26 cellular contexts compared by ENCODE assay signal in the genomic region with DNA sequence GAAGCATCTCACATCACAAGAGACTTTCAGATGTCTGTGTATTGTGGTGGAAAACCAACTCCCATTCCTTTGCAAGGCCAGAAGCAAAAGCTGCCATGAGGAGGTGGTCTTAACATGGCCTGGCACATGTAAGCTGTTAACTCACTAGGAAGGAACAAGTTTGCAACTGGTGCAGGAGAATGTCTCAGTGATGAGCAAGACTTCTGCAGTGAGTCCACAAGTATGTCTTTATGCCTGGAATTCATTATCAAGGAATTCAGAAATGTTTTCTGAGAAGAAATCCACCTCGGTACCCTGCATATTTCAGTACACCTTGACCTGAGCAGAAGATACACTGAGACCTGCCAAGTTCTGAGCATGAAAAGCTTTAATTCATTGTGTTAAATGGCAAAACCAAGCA.
"Had no signal": no experiment of that assay in that cellular context is flagged by ENCODE, and none has a peak within 500 bp of the region (broad histone marks: within the 10 kb centered on the region; RNA-seq: fewer than 3 reads in every experiment).

No MANE protein-coding gene starts in this region.

- ATAC-seq: stimulated activated effector memory CD8-positive, alpha-beta T cell treated with anti-CD3 and anti-CD28 coated beads, Interleukin-12 subunit alpha, Interleukin-12 subunit beta, amount 100 ng/mL, for 72 hours; stimulated activated naive B cell treated with anti-CD40 and anti-IgM and Interleukin-4, amounts not matched to agents 10 μg/mL and 1 μg/mL and 100 μg/mL, for 72 hours; stimulated activated naive CD8-positive, alpha-beta T cell treated with anti-CD3 and anti-CD28 coated beads, Interleukin-15, amount 100 ng/mL, for 72 hours; stimulated activated naive CD8-positive, alpha-beta T cell treated with anti-CD3 and anti-CD28 coated beads, Interleukin-15, Interleukin-2, amounts not matched to agents 100 U/mL and 50 U/mL, for 24 hours; upper lobe of right lung had no signal

- H3K27me3 ChIP-seq: stomach, suprapubic skin, testis, thyroid gland, tibial artery, tibial nerve, transverse colon, upper lobe of left lung, upper lobe of right lung, uterus, vagina had no signal

- H3K4me3 ChIP-seq: stomach, suprapubic skin, testis, thoracic aorta, thyroid gland, tibial artery, tibial nerve, transverse colon, upper lobe of left lung, upper lobe of right lung, uterus, vagina had no signal

- FAIRE-seq: urothelium cell line had no signal

- H3K27ac ChIP-seq: stomach, suprapubic skin, testis, thoracic aorta, thyroid gland, tibial artery, tibial nerve, transverse colon, upper lobe of left lung, upper lobe of right lung, uterus, vagina had no signal

- H3K9me3 ChIP-seq: stomach, suprapubic skin, testis, thoracic aorta, thyroid gland, tibial artery, transverse colon, upper lobe of left lung, upper lobe of right lung, uterus, vagina had no signal

- H3K36me3 ChIP-seq: stomach, suprapubic skin, thoracic aorta, thyroid gland, tibial artery, tibial nerve, transverse colon, upper lobe of left lung, upper lobe of right lung, uterus, vagina had no signal

- H3K4me1 ChIP-seq: suprapubic skin, testis, thyroid gland, tibial artery, tibial nerve, transverse colon, upper lobe of left lung, upper lobe of right lung, uterus, vagina had no signal

- DNase-seq: stimulated activated CD4-positive, alpha-beta T cell treated with anti-CD3 and anti-CD28 coated beads, Interleukin-2, amount 100 ng/mL, for 48 hours; stimulated activated CD4-positive, alpha-beta T cell treated with anti-CD3 and anti-CD28 coated beads, Interleukin-4, amount 100 ng/mL, for 1 hour; stimulated activated CD4-positive, alpha-beta T cell treated with anti-CD3 and anti-CD28 coated beads, Interleukin-4, amount 100 ng/mL, for 24 hours; stimulated activated CD4-positive, alpha-beta T cell treated with anti-CD3 and anti-CD28 coated beads, Interleukin-4, amount 100 ng/mL, for 4 hours; stimulated activated CD8-positive, alpha-beta memory T cell treated with anti-CD3 and anti-CD28 coated beads, Interleukin-4, amount 100 ng/mL, for 48 hours; stimulated activated naive B cell treated with anti-CD40 and anti-IgM and Interleukin-4, amounts not matched to agents 10 μg/mL and 1 μg/mL and 100 μg/mL, for 72 hours; stimulated activated naive CD4-positive, alpha-beta T cell; stimulated activated naive CD4-positive, alpha-beta T cell treated with Interleukin-2 at 50 U/mL for 16 hours; stimulated activated naive CD8-positive, alpha-beta T cell treated with anti-CD3 and anti-CD28 coated beads, Interleukin-15, amount 100 ng/mL, for 72 hours; stimulated activated naive CD8-positive, alpha-beta T cell treated with anti-CD3 and anti-CD28 coated beads, Interleukin-15, Interleukin-2, amounts not matched to agents 100 U/mL and 50 U/mL, for 24 hours; stomach; substantia nigra; testis; thyroid gland; tibial artery; transverse colon; trophoblast cell; upper lobe of left lung; upper lobe of right lung; uterus had no signal
